16 cellular contexts compared by ENCODE assay signal in the genomic region with DNA sequence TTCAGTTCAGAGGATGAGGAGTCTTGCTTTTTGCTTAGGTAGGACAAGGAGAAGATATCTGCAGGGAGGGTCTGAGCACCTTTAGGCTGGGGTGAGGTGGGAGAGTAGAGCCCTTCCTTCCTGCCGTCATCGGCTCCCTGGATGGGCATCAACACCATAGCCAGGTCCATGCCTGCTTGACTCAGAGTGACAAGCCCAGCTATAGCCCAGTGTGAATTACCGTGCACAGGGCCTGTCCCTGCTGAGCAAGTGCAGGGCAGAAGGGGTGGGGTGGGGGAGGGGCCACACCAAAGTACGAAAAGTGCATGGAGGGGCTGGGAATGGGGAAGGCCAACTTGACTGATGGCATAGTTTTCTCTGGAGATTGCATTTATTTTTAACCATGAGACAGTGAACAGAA. TPM values are rescaled to one million over a fixed set of nuclear protein-coding genes. Genes with fewer than 3 reads are reported as not detected.
DNase-seq lines count a peak whose midpoint lies in the region; ATAC-seq and TF ChIP-seq lines count a peak whose summit lies in the region.
"Had no signal": no experiment of that assay in that cellular context is flagged by ENCODE, and none has a peak within 500 bp of the region (broad histone marks: within the 10 kb centered on the region; RNA-seq: fewer than 3 reads in every experiment).

No MANE protein-coding gene starts in this region.

- peak in 2 of 5 donors; percentile 32 to 39 for DNase-seq in heart left ventricle
- no peak for DNase-seq in Right ventricle myocardium superior
- no peak for DNase-seq in esophagus muscularis mucosa (ENCODE audit: extremely low spot score)
- no peak for DNase-seq in upper lobe of right lung
- no peak for DNase-seq in stimulated activated naive CD4-positive, alpha-beta T cell treated with Interleukin-2 at 50 U/mL for 16 hours (lab: John Stamatoyannopoulos, UW)
- DNase-seq in RPMI8226, result no peak
- DNase-seq: 8988T; activated CD4-positive, alpha-beta memory T cell treated with anti-CD3 and anti-CD28 coated beads, Interleukin-2, amount 10 ng/mL, durations not matched to agents 7 days and 5 days; activated gamma-delta T cell treated with Interleukin-2 at 50 U/mL for 16 hours; erythroblast; naive B cell; NCI-H345; PC-3; thyroid gland had no signal

- TF ChIP-seq POLR2A in heart left ventricle (IDR thresholded peaks at IDR 0.05) (no peak), esophagus muscularis mucosa (IDR thresholded peaks at IDR 0.05; ENCODE audit: low read depth) (no peak)

- no peak for TF ChIP-seq CTCF in heart left ventricle (IDR thresholded peaks at IDR 0.05)
- no peak for TF ChIP-seq CTCF in esophagus muscularis mucosa (IDR thresholded peaks at IDR 0.05)
- no peak for TF ChIP-seq CTCF in upper lobe of right lung (IDR thresholded peaks at IDR 0.05)

- peak in 3 of 4 donors; percentile 76 to 89 (median 85) for ATAC-seq in heart left ventricle
- ATAC-seq in Right ventricle myocardium superior (ENCODE audit: poor library complexity), result no peak
- peak; percentile 71 for ATAC-seq in upper lobe of right lung
- ATAC-seq in activated CD4-positive, CD25-positive, alpha-beta regulatory T cell treated with anti-CD3 and anti-CD28 coated beads, Interleukin-2, amount 50 U/mL, for 24 hours, result no peak
- ATAC-seq: PC-3 had no signal

- H3K27me3 ChIP-seq in heart left ventricle (no peaks in the 10 kb centered on the region), esophagus muscularis mucosa (no peaks in the 10 kb centered on the region), muscle layer of colon (ENCODE audit: control insufficient read depth in 1 of 2, insufficient read depth in 2 of 2, low read length in 2 of 2) (no peaks in the 10 kb centered on the region), upper lobe of right lung (no peaks in the 10 kb centered on the region)
- H3K27me3 ChIP-seq: thyroid gland had no signal

- H3K4me1 ChIP-seq in heart left ventricle (peaks cover 0 to 25% (median 7%) of the 10 kb centered on the region in 12 donors), esophagus muscularis mucosa (peaks cover 4 to 30% (median 12%) of the 10 kb centered on the region in 4 donors), muscle layer of colon (ENCODE audit: insufficient read depth, low read length) (peaks cover 29% of the 10 kb centered on the region), upper lobe of right lung (no peaks in the 10 kb centered on the region)

- no peak for TF ChIP-seq EP300 in esophagus muscularis mucosa (IDR thresholded peaks at IDR 0.05)

- H3K36me3 ChIP-seq in heart left ventricle (no peaks in the 10 kb centered on the region), esophagus muscularis mucosa (no peaks in the 10 kb centered on the region), muscle layer of colon (ENCODE audit: insufficient read depth, low read length) (no peaks in the 10 kb centered on the region), upper lobe of right lung (no peaks in the 10 kb centered on the region)
- H3K36me3 ChIP-seq: thyroid gland had no signal

- H3K4me3 ChIP-seq in heart left ventricle (no peak overlapping the region), esophagus muscularis mucosa (no peak overlapping the region), muscle layer of colon (ENCODE audit: low read depth in 1 of 2, low read length in 2 of 2) (no peak overlapping the region), upper lobe of right lung (no peak overlapping the region)
- H3K4me3 ChIP-seq: thyroid gland had no signal

- H3K27ac ChIP-seq in heart left ventricle (peak overlapping the region in 6 of 12 donors; percentile 42 to 87 (median 73)), esophagus muscularis mucosa (replicated peaks in 1 of 4) (peak overlapping the region; percentile 56 to 84 (median 79)), muscle layer of colon (ENCODE audit: low read depth, low read length) (peak overlapping the region; percentile 78), upper lobe of right lung (peak overlapping the region; percentile 26)
- H3K27ac ChIP-seq: thyroid gland had no signal

- H3K9me3 ChIP-seq in heart left ventricle (peaks cover 0 to 32% (median 8%) of the 10 kb centered on the region in 12 donors), esophagus muscularis mucosa (peaks cover 0 to 14% (median 4%) of the 10 kb centered on the region in 4 donors), muscle layer of colon (ENCODE audit: low read length) (no peaks in the 10 kb centered on the region), upper lobe of right lung (no peaks in the 10 kb centered on the region)
- H3K9me3 ChIP-seq: thyroid gland had no signal

- 23 to 41% (median 38%) methylated on average over 4 of the region's 4 CpGs for WGBS in heart left ventricle, 4 donors
- WGBS in esophagus muscularis mucosa, result 43% methylated on average over 4 of the region's 4 CpGs

- intact Hi-C loops in heart left ventricle (cut with DNase I), result no loop called here
- intact Hi-C loops in Right ventricle myocardium superior (cut with DNase I), result no loop called here
- intact Hi-C loops in esophagus muscularis mucosa (cut with DNase I), result no loop called here
- intact Hi-C loops in upper lobe of right lung (cut with DNase I), result no loop called here

- no peak overlapping the region for H3K9ac ChIP-seq in muscle layer of colon (ENCODE audit: low read length)

RNA-seq across cellular contexts. Expression of a gene that starts 30.3 kb away (rescaled TPM):
- total RNA-seq in heart left ventricle, result not detected
- not detected for polyA plus RNA-seq in heart left ventricle
- not detected for total RNA-seq in Right ventricle myocardium superior
- total RNA-seq in esophagus muscularis mucosa, result not detected
- not detected for total RNA-seq in upper lobe of right lung
- total RNA-seq: activated CD4-positive, alpha-beta memory T cell treated with anti-CD3 and anti-CD28 coated beads, Interleukin-2, amount 10 ng/mL, durations not matched to agents 7 days and 5 days; PC-3; thyroid gland had no signal

Comparison
In these comparisons a context has a peak if more than half of its experiments do, and no peak if none do; other contexts are left out.
1. ATAC-seq: peak in heart left ventricle (3 of 4) and upper lobe of right lung (single experiment); none in Right ventricle myocardium superior (single experiment) and activated CD4-positive, CD25-positive, alpha-beta regulatory T cell treated with anti-CD3 and anti-CD28 coated beads, Interleukin-2, amount 50 U/mL, for 24 hours (0 of 2).